In the genomic region with DNA sequence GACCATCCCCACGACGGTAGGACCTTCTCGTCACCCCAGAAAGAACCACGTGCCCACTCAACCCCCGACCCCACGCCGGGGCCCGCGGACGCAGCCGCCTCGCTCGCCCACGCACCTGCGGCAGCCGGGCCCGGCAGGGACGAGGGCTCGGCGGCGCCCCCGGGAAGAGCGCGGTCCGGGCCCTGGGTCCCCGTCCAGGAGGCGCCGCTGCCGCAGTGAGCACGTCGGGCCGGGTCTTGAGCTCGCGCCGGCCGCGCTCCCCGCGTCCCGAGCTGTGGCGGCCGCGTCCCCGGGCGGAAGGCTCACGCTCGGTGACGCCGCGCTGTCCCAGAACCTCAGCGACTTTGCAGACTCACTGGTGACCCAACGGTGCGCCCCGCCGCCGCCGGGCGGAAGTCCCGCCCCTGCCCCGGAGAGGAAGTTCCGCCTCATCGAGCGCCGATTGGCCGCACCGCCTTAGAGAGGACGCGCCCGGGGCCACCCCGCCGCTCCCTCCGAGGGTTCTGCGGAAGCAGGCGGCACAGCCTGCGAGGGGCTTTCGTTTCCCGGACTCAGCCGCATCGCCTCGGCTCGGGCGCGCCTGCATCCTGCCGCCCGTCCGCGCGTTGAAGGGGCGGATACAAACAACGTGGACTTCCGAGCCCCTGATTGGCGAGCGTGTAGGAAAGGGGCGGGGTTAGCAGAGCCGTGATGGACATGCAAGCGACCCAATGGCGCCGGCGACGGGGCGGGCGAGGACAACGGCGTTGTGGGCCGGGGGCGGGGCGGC, we compare ENCODE assay signal across 8 cellular contexts.
DNase-seq lines count a peak whose midpoint lies in the region; ATAC-seq and TF ChIP-seq lines count a peak whose summit lies in the region.

No MANE protein-coding gene starts in this region.

- H3K27me3 ChIP-seq in mucosa of stomach (ENCODE audit: control insufficient read depth, insufficient read depth, low read length) = peaks cover 11% of the 10 kb centered on the region

- H3K36me3 ChIP-seq in mucosa of stomach (ENCODE audit: control insufficient read depth, insufficient read depth, low read length) = no peaks in the 10 kb centered on the region

- peaks cover 45% of the 10 kb centered on the region for H3K4me1 ChIP-seq in mucosa of stomach (ENCODE audit: control insufficient read depth, insufficient read depth, low read length)

- H3K9me3 ChIP-seq in mucosa of stomach (ENCODE audit: control insufficient read depth, low read length) = no peaks in the 10 kb centered on the region

- peak; percentile 70 for ATAC-seq in GM21576 (IDR thresholded peaks at IDR 0.05; ENCODE audit: unreplicated experiment)

- TF ChIP-seq EP300 in Ishikawa (IDR thresholded peaks at IDR 0.05; ENCODE audit: borderline replicate concordance) = no peak

- TF ChIP-seq RAD21 in Ishikawa (IDR thresholded peaks at IDR 0.05; ENCODE audit: low read depth) = no peak

- peak; percentile 73 for DNase-seq in DMS153 treated with DMSO at 0.1 percent for 48 hours (lab: John Stamatoyannopoulos, UW; ENCODE audit: unreplicated experiment)
- DNase-seq in OCI-M1 (lab: John Stamatoyannopoulos, UW) = peak; percentile 97
- peak; percentile 100 for DNase-seq in activated T-cell treated with anti-CD3 and anti-CD28 coated beads, Interleukin-2, amount 50 U/mL, for 1 hour
- peak; percentile 98 to 99 for DNase-seq in erythroblast (lab: John Stamatoyannopoulos, UW)
- peak; percentile 94 to 98 for DNase-seq in stimulated activated CD8-positive, alpha-beta memory T cell treated with anti-CD3 and anti-CD28 coated beads, Interleukin-4, amount 100 ng/mL, for 4 hours (ENCODE audit: low read depth in 2 of 2, low spot score in 1 of 2)

- peak overlapping the region; percentile 58 for H3K4me3 ChIP-seq in mucosa of stomach (ENCODE audit: low read length)

- peak; percentile 91 for TF ChIP-seq POLR2A in erythroblast (IDR thresholded peaks at IDR 0.05; ENCODE audit: low read length)

- peak overlapping the region; percentile 80 for H3K9ac ChIP-seq in mucosa of stomach (ENCODE audit: low read length)

TF ChIP-seq in Ishikawa, 13 proteins besides CTCF, POLR2A, EP300 and RAD21:
- peak; percentile 54 for TF ChIP-seq TCF12 (IDR thresholded peaks at IDR 0.05; ENCODE audit: low read depth)
- peak; percentile 88 for TF ChIP-seq TAF1 (IDR thresholded peaks at IDR 0.05; ENCODE audit: low read depth)
- no peak for TF ChIP-seq CREB1 (IDR thresholded peaks at IDR 0.05; ENCODE audit: low read depth)
- TF ChIP-seq, protein P1, sequence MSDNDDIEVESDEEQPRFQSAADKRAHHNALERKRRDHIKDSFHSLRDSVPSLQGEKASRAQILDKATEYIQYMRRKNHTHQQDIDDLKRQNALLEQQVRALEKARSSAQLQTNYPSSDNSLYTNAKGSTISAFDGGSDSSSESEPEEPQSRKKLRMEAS (IDR thresholded peaks at IDR 0.05) = peak; percentile 23; the same call in 1 of the 2 replicates
- TF ChIP-seq ZBTB7A (IDR thresholded peaks at IDR 0.05; ENCODE audit: low read depth) = no peak
- TF ChIP-seq CEBPB (IDR thresholded peaks at IDR 0.05) = no peak
- TF ChIP-seq FOXM1 (IDR thresholded peaks at IDR 0.05; ENCODE audit: borderline replicate concordance, low read depth) = no peak
- peak; percentile 80 for TF ChIP-seq EGR1 (IDR thresholded peaks at IDR 0.05)
- TF ChIP-seq, protein P2, sequence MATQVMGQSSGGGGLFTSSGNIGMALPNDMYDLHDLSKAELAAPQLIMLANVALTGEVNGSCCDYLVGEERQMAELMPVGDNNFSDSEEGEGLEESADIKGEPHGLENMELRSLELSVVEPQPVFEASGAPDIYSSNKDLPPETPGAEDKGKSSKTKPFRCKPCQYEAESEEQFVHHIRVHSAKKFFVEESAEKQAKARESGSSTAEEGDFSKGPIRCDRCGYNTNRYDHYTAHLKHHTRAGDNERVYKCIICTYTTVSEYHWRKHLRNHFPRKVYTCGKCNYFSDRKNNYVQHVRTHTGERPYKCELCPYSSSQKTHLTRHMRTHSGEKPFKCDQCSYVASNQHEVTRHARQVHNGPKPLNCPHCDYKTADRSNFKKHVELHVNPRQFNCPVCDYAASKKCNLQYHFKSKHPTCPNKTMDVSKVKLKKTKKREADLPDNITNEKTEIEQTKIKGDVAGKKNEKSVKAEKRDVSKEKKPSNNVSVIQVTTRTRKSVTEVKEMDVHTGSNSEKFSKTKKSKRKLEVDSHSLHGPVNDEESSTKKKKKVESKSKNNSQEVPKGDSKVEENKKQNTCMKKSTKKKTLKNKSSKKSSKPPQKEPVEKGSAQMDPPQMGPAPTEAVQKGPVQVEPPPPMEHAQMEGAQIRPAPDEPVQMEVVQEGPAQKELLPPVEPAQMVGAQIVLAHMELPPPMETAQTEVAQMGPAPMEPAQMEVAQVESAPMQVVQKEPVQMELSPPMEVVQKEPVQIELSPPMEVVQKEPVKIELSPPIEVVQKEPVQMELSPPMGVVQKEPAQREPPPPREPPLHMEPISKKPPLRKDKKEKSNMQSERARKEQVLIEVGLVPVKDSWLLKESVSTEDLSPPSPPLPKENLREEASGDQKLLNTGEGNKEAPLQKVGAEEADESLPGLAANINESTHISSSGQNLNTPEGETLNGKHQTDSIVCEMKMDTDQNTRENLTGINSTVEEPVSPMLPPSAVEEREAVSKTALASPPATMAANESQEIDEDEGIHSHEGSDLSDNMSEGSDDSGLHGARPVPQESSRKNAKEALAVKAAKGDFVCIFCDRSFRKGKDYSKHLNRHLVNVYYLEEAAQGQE (IDR thresholded peaks at IDR 0.05; ENCODE audit: low read depth) = no peak
- TF ChIP-seq, protein P3, sequence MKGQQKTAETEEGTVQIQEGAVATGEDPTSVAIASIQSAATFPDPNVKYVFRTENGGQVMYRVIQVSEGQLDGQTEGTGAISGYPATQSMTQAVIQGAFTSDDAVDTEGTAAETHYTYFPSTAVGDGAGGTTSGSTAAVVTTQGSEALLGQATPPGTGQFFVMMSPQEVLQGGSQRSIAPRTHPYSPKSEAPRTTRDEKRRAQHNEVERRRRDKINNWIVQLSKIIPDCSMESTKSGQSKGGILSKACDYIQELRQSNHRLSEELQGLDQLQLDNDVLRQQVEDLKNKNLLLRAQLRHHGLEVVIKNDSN (IDR thresholded peaks at IDR 0.05) = peak; percentile 43
- peak; percentile 40; the same call in 1 of the 2 replicates for TF ChIP-seq YY1 (IDR thresholded peaks at IDR 0.05; ENCODE audit: low read depth)
- TF ChIP-seq NFIC (IDR thresholded peaks at IDR 0.05) = no peak
- TF ChIP-seq TEAD4 (IDR thresholded peaks at IDR 0.05) = peak; percentile 28; the same call in 1 of the 2 replicates

Comparison
In these comparisons a context has a peak if more than half of its experiments do, and no peak if none do; other contexts are left out.
1. Peak in every context shown above with its lines: DNase-seq, ATAC-seq and H3K4me3 ChIP-seq.